Comparison of ENCODE assay signal across 8 cellular contexts in the genomic region with DNA sequence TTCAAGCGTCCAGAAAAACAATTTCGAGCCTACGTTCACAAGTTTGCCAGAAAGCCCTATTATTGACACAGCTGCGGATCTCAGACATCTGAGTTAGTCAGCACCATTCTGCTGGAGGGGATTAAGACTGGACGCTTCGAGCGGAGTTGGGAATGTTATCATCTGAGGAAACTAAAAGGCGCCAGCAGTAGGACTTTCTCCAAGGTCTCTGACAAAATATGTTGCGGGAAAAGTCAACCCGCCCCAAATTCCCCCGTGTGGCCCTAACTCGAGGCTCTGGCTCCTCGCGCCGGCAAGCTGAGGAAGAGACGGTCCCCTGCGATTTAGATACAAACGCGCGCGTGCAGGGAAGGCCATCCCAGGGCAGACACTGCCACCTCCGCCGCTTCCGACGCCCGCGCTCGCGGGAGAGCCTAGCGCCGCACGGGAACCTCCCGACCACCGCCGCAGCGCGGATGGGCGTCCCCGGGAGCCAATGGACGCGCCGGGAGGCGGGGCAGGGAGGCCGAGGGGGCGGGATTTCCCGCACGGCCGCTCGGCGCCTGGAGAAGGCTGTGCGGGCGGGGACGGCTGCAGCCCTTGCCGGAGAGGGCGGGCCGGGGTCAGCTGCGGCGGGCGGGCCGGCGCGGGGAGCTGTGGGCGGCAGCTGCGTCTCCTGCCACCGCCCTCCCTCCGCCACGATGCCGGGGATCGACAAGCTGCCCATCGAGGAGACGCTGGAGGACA. TPM values are rescaled to one million over a fixed set of nuclear protein-coding genes. Genes with fewer than 3 reads are reported as not detected.
DNase-seq lines count a peak whose midpoint lies in the region; ATAC-seq and TF ChIP-seq lines count a peak whose summit lies in the region.

A gene with protein sequence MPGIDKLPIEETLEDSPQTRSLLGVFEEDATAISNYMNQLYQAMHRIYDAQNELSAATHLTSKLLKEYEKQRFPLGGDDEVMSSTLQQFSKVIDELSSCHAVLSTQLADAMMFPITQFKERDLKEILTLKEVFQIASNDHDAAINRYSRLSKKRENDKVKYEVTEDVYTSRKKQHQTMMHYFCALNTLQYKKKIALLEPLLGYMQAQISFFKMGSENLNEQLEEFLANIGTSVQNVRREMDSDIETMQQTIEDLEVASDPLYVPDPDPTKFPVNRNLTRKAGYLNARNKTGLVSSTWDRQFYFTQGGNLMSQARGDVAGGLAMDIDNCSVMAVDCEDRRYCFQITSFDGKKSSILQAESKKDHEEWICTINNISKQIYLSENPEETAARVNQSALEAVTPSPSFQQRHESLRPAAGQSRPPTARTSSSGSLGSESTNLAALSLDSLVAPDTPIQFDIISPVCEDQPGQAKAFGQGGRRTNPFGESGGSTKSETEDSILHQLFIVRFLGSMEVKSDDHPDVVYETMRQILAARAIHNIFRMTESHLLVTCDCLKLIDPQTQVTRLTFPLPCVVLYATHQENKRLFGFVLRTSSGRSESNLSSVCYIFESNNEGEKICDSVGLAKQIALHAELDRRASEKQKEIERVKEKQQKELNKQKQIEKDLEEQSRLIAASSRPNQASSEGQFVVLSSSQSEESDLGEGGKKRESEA (plus strand): TSS at position 526 of the 726 bp plus-strand sequence. CDS start 155 bp downstream, at position 681.

- H3K4me1 ChIP-seq in trophoblast cell (ENCODE audit: control insufficient read depth in 1 of 2, insufficient read depth in 2 of 2, low read length in 2 of 2) (peaks cover 0 to 3% of the 10 kb centered on the region in 2 experiments), tibial nerve (peaks cover 0 to 28% (median 14%) of the 10 kb centered on the region in 4 donors)

- H2AFZ ChIP-seq in trophoblast cell (ENCODE audit: insufficient read depth, low read length, poor library complexity), result peak within 1 kb of the TSS; percentile 99

- H3K4me2 ChIP-seq in trophoblast cell (ENCODE audit: low read length), result peak within 1 kb of the TSS; percentile 94

- peak within 1 kb of the TSS; percentile 80 for H3K27ac ChIP-seq in adipose tissue (ENCODE audit: low read depth, low read length)
- H3K27ac ChIP-seq in trophoblast cell (ENCODE audit: low read depth, low read length), result peak within 1 kb of the TSS; percentile 77
- peak within 1 kb of the TSS; percentile 75 to 94 (median 91) for H3K27ac ChIP-seq in tibial nerve

- H3K23ac ChIP-seq in trophoblast cell (ENCODE audit: low read length), result no peak within 1 kb of the TSS

- H3K79me2 ChIP-seq in trophoblast cell (ENCODE audit: control insufficient read depth, insufficient read depth, low read length, poor library complexity), result peaks cover 4% of the 10 kb centered on the region

- H3K9me3 ChIP-seq in trophoblast cell (ENCODE audit: insufficient read depth, low read depth, low read length) (no peaks in the 10 kb centered on the region), tibial nerve (no peaks in the 10 kb centered on the region)

- H3K79me1 ChIP-seq in trophoblast cell (ENCODE audit: low read length), result peaks cover 10% of the 10 kb centered on the region

- CTCF ChIA-PET in T-cell (lab: Charles Lee), result interaction anchor here (0.6 to 1.0 kb wide), 3 partner anchors 18 to 439 kb away, joined by 3 to 4 read pairs (median 4); no protein-coding TSS in a partner anchor

- DNase-seq in GM12864 (ENCODE audit: low read depth) (peak; percentile 55), HFFc6 (peak; percentile 76), NAMALWA (ENCODE audit: low spot score) (peak; percentile 86), T-cell (peak; percentile 66 to 89 (median 77)), cardiac septum (ENCODE audit: low spot score) (peak; percentile 98), trophoblast cell (peak; percentile 94 to 96), tibial nerve (ENCODE audit: low spot score in 2 of 2) (peak; percentile 81 to 83)

- H3K27me3 ChIP-seq in trophoblast cell (ENCODE audit: insufficient read depth, low read length) (no peaks in the 10 kb centered on the region), tibial nerve (no peaks in the 10 kb centered on the region)

- H3K4me1 Mint-ChIP-seq in HFFc6 (ENCODE audit: low read depth) (peaks cover 46% of the 10 kb centered on the region), T-cell (peaks cover 22 to 35% (median 33%) of the 10 kb centered on the region in 3 donors)

- H4K91ac ChIP-seq in trophoblast cell (ENCODE audit: low read depth, low read length), result peak within 1 kb of the TSS; percentile 80

- H3K36me3 Mint-ChIP-seq in HFFc6 (ENCODE audit: low read depth) (no peaks in the 10 kb centered on the region), T-cell (no peaks in the 10 kb centered on the region)

- H3K27me3 Mint-ChIP-seq in HFFc6 (ENCODE audit: insufficient read depth) (no peaks in the 10 kb centered on the region), T-cell (no peaks in the 10 kb centered on the region)

- no peaks in the 10 kb centered on the region for H3K9me3 Mint-ChIP-seq in HFFc6
- no peaks in the 10 kb centered on the region for H3K9me3 Mint-ChIP-seq in T-cell

- H2BK120ac ChIP-seq in trophoblast cell (ENCODE audit: insufficient read depth, low read length, poor library complexity), result peak within 1 kb of the TSS; percentile 86

- H3K18ac ChIP-seq in trophoblast cell (ENCODE audit: low read length), result peak within 1 kb of the TSS; percentile 97

- WGBS in adipose tissue, 3 donors, result 0 to 1% (median 1%) methylated on average over 49 to 71 of the region's 71 CpGs
- no CpG with 5 or more reads among the region's 71 CpGs for WGBS in trophoblast cell (ENCODE audit: extremely low coverage, insufficient coverage, insufficient read length)
- 0 to 1% methylated on average over 21 to 23 of the region's 71 CpGs for WGBS in tibial nerve, 2 donors

- peak; percentile 61 to 79 for TF ChIP-seq POLR2A in tibial nerve (IDR thresholded peaks at IDR 0.05)

- peak within 1 kb of the TSS; percentile 82 for H2BK5ac ChIP-seq in trophoblast cell (ENCODE audit: low read depth, low read length, poor library complexity)

- peak; percentile 92 to 96 (median 96) for ATAC-seq in T-cell (replicated peaks in 1 of 4)

- TF ChIP-seq CTCF in GM12864 (IDR thresholded peaks at IDR 0.05; ENCODE audit: low read depth, low read length, missing control alignments), result peak; percentile 4
- TF ChIP-seq CTCF in HFFc6 (IDR thresholded peaks at IDR 0.05), result no peak
- peak in 1 of 5 experiments; percentile 43 for TF ChIP-seq CTCF in tibial nerve (IDR thresholded peaks at IDR 0.05)

- TF ChIP-seq EP300 in tibial nerve (IDR thresholded peaks at IDR 0.05), result peak; percentile 29 to 88

- peak within 1 kb of the TSS; percentile 96 for H3K14ac ChIP-seq in trophoblast cell (ENCODE audit: low read length)

- intact Hi-C loops in cardiac septum (cut with DNase I), result loop anchor here (5.0 to 10.0 kb wide), 4 partner anchors 60 to 370 kb away; partner anchors contain the start of genes ARF4 and IL17RD

- H3K4ac ChIP-seq in trophoblast cell (ENCODE audit: low read depth, low read length), result peak within 1 kb of the TSS; percentile 83

- H3K27ac Mint-ChIP-seq in HFFc6 (peak within 1 kb of the TSS; percentile 81), T-cell (peak within 1 kb of the TSS; percentile 61 to 66)

- H3K4me3 Mint-ChIP-seq in HFFc6 (peak within 1 kb of the TSS; percentile 92), T-cell (peak within 1 kb of the TSS; percentile 89 to 91 (median 90))

- peak within 1 kb of the TSS; percentile 68 for H2AK5ac ChIP-seq in trophoblast cell (ENCODE audit: low read length)

- peak within 1 kb of the TSS; percentile 85 for H3K9ac ChIP-seq in trophoblast cell (ENCODE audit: low read length)

- H3K36me3 ChIP-seq in trophoblast cell (ENCODE audit: control insufficient read depth in 1 of 2, insufficient read depth in 2 of 2, low read length in 2 of 2), result no peaks in the 10 kb centered on the region
- H3K36me3 ChIP-seq in tibial nerve, result no peaks in the 10 kb centered on the region

- H3K4me3 ChIP-seq in GM12864 (ENCODE audit: low read depth, low read length) (peak within 1 kb of the TSS; percentile 90), trophoblast cell (ENCODE audit: low read depth, low read length) (peak within 1 kb of the TSS; percentile 94), tibial nerve (peak within 1 kb of the TSS; percentile 76 to 91 (median 82))

- POLR2A ChIA-PET in T-cell (lab: Charles Lee), result no interaction called here

- H4K8ac ChIP-seq in trophoblast cell (ENCODE audit: low read depth, low read length), result peak within 1 kb of the TSS; percentile 89

- peak within 1 kb of the TSS; percentile 86 for H4K12ac ChIP-seq in trophoblast cell (ENCODE audit: low read depth, low read length)

- no peak within 1 kb of the TSS for H2BK12ac ChIP-seq in trophoblast cell (ENCODE audit: low read length)

RNA-seq across cellular contexts. Expression of the gene that starts here (rescaled TPM):
- 10 to 100 TPM; 17.3 to 25.2 (median 24.0) TPM for total RNA-seq in HFFc6 (2021; fragmentation: NEBNext Ultra II Directional; extraction: Animal tissue kit (Norgen Biotek cat#: 25700))
- total RNA-seq in T-cell (10 to 100 TPM; 23.4 to 30.9 (median 26.8) TPM), cardiac septum (48.6 TPM), tibial nerve (10 to 100 TPM; 32.8 to 37.2 (median 33.0) TPM)
- polyA plus RNA-seq in adipose tissue, result 10 to 100 TPM; 16.2 to 21.9 (median 19.5) TPM
- polyA plus RNA-seq in trophoblast cell (2013), result 19.5 and 22.5 TPM in 2 replicates

Comparison
In these comparisons a context has a peak if more than half of its experiments do, and no peak if none do; other contexts are left out.
1. Peak in every context shown above with its lines: DNase-seq, ATAC-seq, H3K4me3 ChIP-seq and H3K27ac ChIP-seq.